ENCODE assay signal across 8 cellular contexts in the genomic region with DNA sequence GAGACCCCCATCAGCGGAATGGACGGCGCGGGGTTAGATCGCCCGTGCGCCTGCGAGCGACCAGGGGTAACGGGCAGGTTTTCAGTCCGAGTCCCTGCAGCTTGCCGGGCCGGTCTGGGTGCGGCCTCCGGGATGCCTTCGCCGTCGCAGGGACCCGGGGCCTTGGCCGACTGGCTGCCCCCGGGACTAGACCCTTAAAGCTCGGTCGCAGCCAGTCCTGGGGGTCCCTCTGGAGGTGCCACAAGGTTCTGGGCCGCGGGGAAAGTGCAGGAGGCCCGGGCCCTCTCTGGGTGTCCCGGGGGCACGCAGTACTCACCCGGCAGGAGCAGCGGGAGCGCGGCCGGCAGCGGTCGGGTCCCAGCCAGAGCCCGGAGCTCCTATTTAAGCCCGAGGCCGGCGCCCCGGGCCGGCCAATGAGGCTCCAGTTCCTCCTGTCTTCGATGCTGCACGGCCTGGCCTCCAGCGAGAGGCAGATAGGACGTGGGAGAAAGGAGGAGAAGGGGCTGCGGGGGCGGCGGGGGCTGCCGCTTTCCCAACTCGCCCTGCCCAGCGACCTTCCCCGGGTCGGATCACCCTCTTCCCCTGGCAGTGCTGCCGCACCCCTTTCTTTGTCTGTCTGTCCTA. TPM values are rescaled to one million over a fixed set of nuclear protein-coding genes. Genes with fewer than 3 reads are reported as not detected.
DNase-seq lines count a peak whose midpoint lies in the region; TF ChIP-seq lines count a peak whose summit lies in the region.

A gene (minus strand): TSS at position 356 of the 624 bp plus-strand sequence.

- in situ Hi-C loops in GM23248 (cut with MboI) (no loop called here), ACHN (cut with HindIII; ENCODE audit: low pct_ligation_motif_present, low pct_unique_long_range_greater_than_20kb, low sequenced_read_pairs) (no loop called here)

- BruUV-seq in A673 (replicated peaks; lab: Mats Ljungman, UMichigan) = no TSS peak

- H3K36me3 ChIP-seq in GM23248 (ENCODE audit: low read depth) (no peaks in the 10 kb centered on the region), adipocyte (ENCODE audit: control insufficient read depth, insufficient read depth, low read length, severe bottlenecking) (peaks cover 16% of the 10 kb centered on the region), A673 (ENCODE audit: insufficient read depth, low read length, poor library complexity, severe bottlenecking) (no peaks in the 10 kb centered on the region)

- peak within 1 kb of the TSS; percentile 4 for H3K4me2 ChIP-seq in GM23248 (ENCODE audit: unreplicated experiment)

- intact Hi-C loops in A673 (cut with micrococcal nuclease; ENCODE audit: unreplicated experiment) = no loop called here

- no peaks in the 10 kb centered on the region for H3F3A ChIP-seq in GM23248 (ENCODE audit: insufficient read depth)

- H3K9me2 ChIP-seq in GM23248 (ENCODE audit: insufficient read depth) = no peaks in the 10 kb centered on the region

- 8 to 10% methylated on average over 38 to 44 of the region's 54 CpGs for WGBS in GM23248 (ENCODE audit: low coverage in 1 of 2, low lambda C conversion rate in 2 of 2, missing lambda C conversion rate in 2 of 2), 2 experiments

- H3K9me3 ChIP-seq in GM23248 (ENCODE audit: low read depth) = no peaks in the 10 kb centered on the region
- H3K9me3 ChIP-seq in adipocyte (ENCODE audit: control insufficient read depth, low read length) = no peaks in the 10 kb centered on the region
- H3K9me3 ChIP-seq in A673 (ENCODE audit: low read depth, low read length, poor library complexity, severe bottlenecking) = no peaks in the 10 kb centered on the region

- no peaks in the 10 kb centered on the region for H3K79me2 ChIP-seq in GM23248 (ENCODE audit: insufficient read depth)

- peaks cover 8% of the 10 kb centered on the region; the same call in 1 of the 2 replicates for H3K4me1 ChIP-seq in GM23248 (ENCODE audit: insufficient read depth)
- H3K4me1 ChIP-seq in adipocyte (ENCODE audit: control insufficient read depth, insufficient read depth, low read length) = peaks cover 26% of the 10 kb centered on the region
- peaks cover 4% of the 10 kb centered on the region for H3K4me1 ChIP-seq in A673 (ENCODE audit: insufficient read depth, low read length, poor library complexity, severe bottlenecking)

- peak within 1 kb of the TSS; percentile 20 for H2AFZ ChIP-seq in GM23248

- TF ChIP-seq CTCF in retinal pigment epithelial cell (conservative IDR thresholded peaks at IDR 0.05; ENCODE audit: low read depth, low read length) (no peak), A673 (conservative IDR thresholded peaks at IDR 0.05; ENCODE audit: low read depth, low read length) (no peak)

- POLR2A ChIA-PET in A673 (lab: Charles Lee; ENCODE audit: low non-redundant PET) = no interaction called here

- H3K27me3 ChIP-seq in GM23248 (replicated peaks; ENCODE audit: insufficient read depth) (peaks cover 10% of the 10 kb centered on the region), adipocyte (replicated peaks; ENCODE audit: control insufficient read depth, insufficient read depth, low read length) (no peaks in the 10 kb centered on the region), A673 (replicated peaks; ENCODE audit: insufficient read depth, low read depth, low read length, poor library complexity) (peaks cover 38% of the 10 kb centered on the region)

- H3K27ac ChIP-seq in GM23248 (no peak within 1 kb of the TSS), A673 (ENCODE audit: low read depth, low read length, poor library complexity, severe bottlenecking) (no peak within 1 kb of the TSS)

- DNase-seq in GM23248 (peak; percentile 44), adipocyte (ENCODE audit: low read depth) (no peak), retinal pigment epithelial cell (ENCODE audit: low read depth) (no peak), A673 (ENCODE audit: low spot score) (no peak), ACHN (no peak), EL (no peak)
- no peak for DNase-seq in central memory CD4-positive, alpha-beta T cell

- H3K4me3 ChIP-seq in GM23248 = 0 out of 2 replicates have a peak within 1 kb of the TSS, but pooled peaks have one; percentile 26
- H3K4me3 ChIP-seq in adipocyte (ENCODE audit: low read length) = peak within 1 kb of the TSS; percentile 80
- peak within 1 kb of the TSS; percentile 17 for H3K4me3 ChIP-seq in iPS-11a (ENCODE audit: low read depth, low read length)
- peak within 1 kb of the TSS; percentile 26 for H3K4me3 ChIP-seq in retinal pigment epithelial cell (ENCODE audit: low read length)
- H3K4me3 ChIP-seq in A673 (ENCODE audit: low read depth, low read length, poor library complexity, severe bottlenecking) = no peak within 1 kb of the TSS

- no peaks in the 10 kb centered on the region for H4K20me1 ChIP-seq in GM23248 (ENCODE audit: insufficient read depth)

- H3K9ac ChIP-seq in GM23248 (0 out of 2 replicates have a peak within 1 kb of the TSS, but pooled peaks have one; percentile 40), adipocyte (ENCODE audit: low read length) (peak within 1 kb of the TSS; percentile 89)

- CTCF ChIA-PET in A673 (lab: Charles Lee) = no interaction called here

RNA-seq across cellular contexts. Expression of the gene that starts here (rescaled TPM):
- total RNA-seq in GM23248 (2014; rRNA removed; shearing (Covaris generic)) = 3.4 and 6.2 TPM in 2 replicates
- polyA plus RNA-seq in GM23248 (2016; fragmentation: Nextera tagmentation; extraction: Ambion mirVana) = 5.3 and 5.7 TPM in 2 replicates
- total RNA-seq in A673 (2021) = 2.3 and 4.8 TPM in 2 replicates
